Comparison of ENCODE assay signal across 8 cellular contexts in genomic region chr4:37685211-37685725, GRCh38. TPM values are rescaled to one million over a fixed set of nuclear protein-coding genes. Genes with fewer than 3 reads are reported as not detected.
DNase-seq lines count a peak whose midpoint lies in the region; ATAC-seq and TF ChIP-seq lines count a peak whose summit lies in the region.

No MANE protein-coding gene starts in this region.

- no peaks in the 10 kb centered on the region for H3K9me3 ChIP-seq in PC-3 (ENCODE audit: low read length)

- H2AFZ ChIP-seq in PC-3 (ENCODE audit: low read length): peak overlapping the region; percentile 83

- no peaks in the 10 kb centered on the region for H3K27me3 Mint-ChIP-seq in brain
- H3K27me3 Mint-ChIP-seq in stimulated activated naive CD8-positive, alpha-beta T cell treated with anti-CD3 and anti-CD28 coated beads, Interleukin-15, Interleukin-2, amounts not matched to agents 100 ng/mL and 50 ng/mL, for 24 hours: no peaks in the 10 kb centered on the region

- H3F3A ChIP-seq in PC-3 (ENCODE audit: low read length, unreplicated experiment): no peaks in the 10 kb centered on the region

- TSS peak; percentile 56 for BruUV-seq in PC-3 (replicated peaks; lab: Mats Ljungman, UMichigan)

- peak overlapping the region; percentile 69 for H3K9ac ChIP-seq in PC-3 (ENCODE audit: low read length)

- ATAC-seq in PC-3: no peak
- ATAC-seq in GM18873 (IDR thresholded peaks at IDR 0.05; ENCODE audit: low FRiP score, unreplicated experiment): no peak

- no peaks in the 10 kb centered on the region for H3K9me3 Mint-ChIP-seq in brain
- H3K9me3 Mint-ChIP-seq in stimulated activated naive CD8-positive, alpha-beta T cell treated with anti-CD3 and anti-CD28 coated beads, Interleukin-15, Interleukin-2, amounts not matched to agents 100 ng/mL and 50 ng/mL, for 24 hours: no peaks in the 10 kb centered on the region

- H3K27ac Mint-ChIP-seq in brain: peak overlapping the region; percentile 61 to 90 (median 88)
- H3K27ac Mint-ChIP-seq in stimulated activated naive CD8-positive, alpha-beta T cell treated with anti-CD3 and anti-CD28 coated beads, Interleukin-15, Interleukin-2, amounts not matched to agents 100 ng/mL and 50 ng/mL, for 24 hours: peak overlapping the region; percentile 91

- no peaks in the 10 kb centered on the region for H3K36me3 ChIP-seq in PC-3 (ENCODE audit: low read depth, low read length)

- no peaks in the 10 kb centered on the region for H3K9me2 ChIP-seq in PC-3 (replicated peaks; ENCODE audit: low read length)

- H4K20me1 ChIP-seq in PC-3 (ENCODE audit: low read length): no peaks in the 10 kb centered on the region

- DNase-seq in SIG-M5 treated with dmso at 0.1 percent for 504 hours (lab: John Stamatoyannopoulos, UW; ENCODE audit: unreplicated experiment): peak; percentile 48
- no peak for DNase-seq in SIG-M5 (lab: John Stamatoyannopoulos, UW)
- no peak for DNase-seq in PC-3
- peak; percentile 54 for DNase-seq in left kidney (ENCODE audit: low read depth, low spot score)
- no peak for DNase-seq in NCI-H2107 treated with DMSO at 0.1 percent for 48 hours (lab: John Stamatoyannopoulos, UW; ENCODE audit: unreplicated experiment)

- H3K27me3 ChIP-seq in PC-3 (ENCODE audit: low read length): no peaks in the 10 kb centered on the region

- intact Hi-C loops in PC-3 (cut with micrococcal nuclease): loop anchor here (5.0 kb wide), 2 partner anchors 38 to 117 kb away; no protein-coding TSS in a partner anchor

- peaks cover 12% of the 10 kb centered on the region for H3K36me3 Mint-ChIP-seq in brain
- H3K36me3 Mint-ChIP-seq in stimulated activated naive CD8-positive, alpha-beta T cell treated with anti-CD3 and anti-CD28 coated beads, Interleukin-15, Interleukin-2, amounts not matched to agents 100 ng/mL and 50 ng/mL, for 24 hours (ENCODE audit: low read depth): peaks cover 19% of the 10 kb centered on the region

- H3K4me1 ChIP-seq in PC-3 (ENCODE audit: insufficient read depth, low read length): peaks cover 10% of the 10 kb centered on the region

- H3K79me2 ChIP-seq in PC-3 (ENCODE audit: low read length): no peaks in the 10 kb centered on the region

- H3K4me2 ChIP-seq in PC-3 (ENCODE audit: low read length): peak overlapping the region; percentile 96

- peak overlapping the region; percentile 82 to 92 (median 87) for H3K4me3 Mint-ChIP-seq in brain
- H3K4me3 Mint-ChIP-seq in stimulated activated naive CD8-positive, alpha-beta T cell treated with anti-CD3 and anti-CD28 coated beads, Interleukin-15, Interleukin-2, amounts not matched to agents 100 ng/mL and 50 ng/mL, for 24 hours: peak overlapping the region; percentile 91

- peak overlapping the region; percentile 85 for H3K4me3 ChIP-seq in PC-3 (ENCODE audit: low read length)

- peaks cover 66% of the 10 kb centered on the region for H3K4me1 Mint-ChIP-seq in brain
- peaks cover 47% of the 10 kb centered on the region for H3K4me1 Mint-ChIP-seq in stimulated activated naive CD8-positive, alpha-beta T cell treated with anti-CD3 and anti-CD28 coated beads, Interleukin-15, Interleukin-2, amounts not matched to agents 100 ng/mL and 50 ng/mL, for 24 hours (ENCODE audit: low read depth)

- TF ChIP-seq CTCF in PC-3 (conservative IDR thresholded peaks at IDR 0.05; ENCODE audit: low read depth, low read length): no peak
- TF ChIP-seq CTCF in brain (conservative IDR thresholded peaks at IDR 0.05): no peak

- H3K27ac ChIP-seq in PC-3 (ENCODE audit: low read length): no peak overlapping the region

- CTCF ChIA-PET in PC-3 (lab: Charles Lee): interaction anchor here (0.6 kb wide), 1 partner anchor 931 kb away, joined by 6 read pairs; no protein-coding TSS in a partner anchor

- POLR2A ChIA-PET in PC-3 (lab: Charles Lee; ENCODE audit: unreplicated experiment): no interaction called here

RNA-seq across cellular contexts. Expression of gene RELL1, which starts 0.9 kb away (rescaled TPM):
- total RNA-seq in PC-3 (2014; rRNA removed): 14.6 and 19.5 TPM in 2 replicates
- 1.4 TPM for polyA plus RNA-seq in brain (ENCODE audit: insufficient read depth, low read depth, low replicate concordance)

Comparison
In these comparisons a context has a peak if more than half of its experiments do, and no peak if none do; other contexts are left out.
1. DNase-seq: peak in SIG-M5 treated with dmso at 0.1 percent for 504 hours (single experiment) and left kidney (single experiment); none in SIG-M5 (single experiment), PC-3 (single experiment) and NCI-H2107 treated with DMSO at 0.1 percent for 48 hours (single experiment).